ENCODE assay signal across 27 cellular contexts in the genomic region with DNA sequence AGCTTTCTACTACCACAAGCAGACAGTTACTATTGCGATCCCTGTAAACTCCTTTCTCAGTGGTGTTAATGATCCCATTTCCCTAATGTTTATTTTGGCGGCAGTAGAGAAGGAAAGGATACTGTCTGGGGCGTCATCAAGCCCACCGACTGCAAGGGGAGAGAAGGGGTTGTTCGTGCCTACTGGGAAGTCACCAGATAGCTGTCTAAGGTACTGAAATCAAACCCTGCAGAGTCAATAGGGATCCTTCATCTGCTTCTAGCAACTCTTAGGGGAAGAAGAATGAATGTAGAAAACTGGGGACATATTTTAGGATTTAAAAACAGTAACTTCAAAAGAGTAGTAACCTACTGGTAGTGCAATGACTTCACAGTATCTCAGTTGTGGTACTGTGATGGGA.
DNase-seq lines count a peak whose midpoint lies in the region; ATAC-seq, FAIRE-seq and TF ChIP-seq lines count a peak whose summit lies in the region.
"Had no signal": no experiment of that assay in that cellular context is flagged by ENCODE, and none has a peak within 500 bp of the region (broad histone marks: within the 10 kb centered on the region; RNA-seq: fewer than 3 reads in every experiment).

No MANE protein-coding gene starts in this region.

- H3K9me3 Mint-ChIP-seq in astrocyte (ENCODE audit: unreplicated experiment): no peaks in the 10 kb centered on the region
- H3K9me3 Mint-ChIP-seq: activated naive CD4-positive, alpha-beta T cell treated with anti-CD3 and anti-CD28 coated beads for 36 hours; naive thymus-derived CD8-positive, alpha-beta T cell; stimulated activated memory B cell treated with anti-CD40 and anti-IgM and Interleukin-4, amounts not matched to agents 10 μg/mL and 1 μg/mL and 100 μg/mL, for 72 hours; T-helper 1 cell treated with Interleukin-12 subunit alpha and Interleukin-12 subunit beta and Interleukin-4 antibody, amounts not matched to agents 30 μg/mL and 1 μg/mL, for 36 hours had no signal

- no peaks in the 10 kb centered on the region for H3K4me1 ChIP-seq in DND-41 (ENCODE audit: insufficient read depth, low read length)
- peaks cover 1 to 8% of the 10 kb centered on the region in 2 experiments; a peak in 3 of 4 replicates for H3K4me1 ChIP-seq in HCT116 (ENCODE audit: control insufficient read depth in 1 of 2, insufficient read depth in 2 of 2, low read length in 2 of 2)
- H3K4me1 ChIP-seq in astrocyte (ENCODE audit: insufficient read depth, low read length): no peaks in the 10 kb centered on the region
- H3K4me1 ChIP-seq: Peyer's patch, SJSA1, testis had no signal

- no peak overlapping the region for H3K4me3 ChIP-seq in DND-41 (ENCODE audit: low read depth in 1 of 2, low read length in 2 of 2)
- no peak overlapping the region for H3K4me3 ChIP-seq in HCT116 (replicated peaks in 1 of 2; ENCODE audit: low read depth in 1 of 2, low read length in 2 of 2)
- H3K4me3 ChIP-seq in astrocyte (ENCODE audit: insufficient read depth, low read depth, low read length): no peak overlapping the region
- H3K4me3 ChIP-seq: Peyer's patch, SJSA1, spleen, testis had no signal

- H3K79me2 ChIP-seq in DND-41 (ENCODE audit: insufficient read depth, low read length) (no peaks in the 10 kb centered on the region), HCT116 (ENCODE audit: insufficient read depth, low read length) (no peaks in the 10 kb centered on the region), astrocyte (ENCODE audit: insufficient read depth, low read length) (no peaks in the 10 kb centered on the region)

- CTCF ChIA-PET in HCT116 (lab: Charles Lee): no interaction called here

- H3K27ac ChIP-seq in DND-41 (ENCODE audit: low read length) (no peak overlapping the region), HCT116 (ENCODE audit: low read depth, low read length) (no peak overlapping the region), astrocyte (ENCODE audit: low read depth, low read length) (no peak overlapping the region)
- H3K27ac ChIP-seq: Peyer's patch, SJSA1, spleen, testis had no signal

- ATAC-seq in DND-41 (ENCODE audit: insufficient read depth, low read depth) (0 out of 3 replicates have a peak, but pooled peaks have one; percentile 35), HCT116 (no peak), GM19324 (IDR thresholded peaks at IDR 0.05; ENCODE audit: low FRiP score, unreplicated experiment) (no peak)
- ATAC-seq: left colon; naive thymus-derived CD8-positive, alpha-beta T cell; stimulated activated memory B cell treated with anti-CD40 and anti-IgM and Interleukin-4, amounts not matched to agents 10 μg/mL and 1 μg/mL and 100 μg/mL, for 72 hours had no signal

- TF ChIP-seq RAD21 in HCT116 (IDR thresholded peaks at IDR 0.05; ENCODE audit: low read depth): no peak

- intact Hi-C loops in HCT116 (cut with micrococcal nuclease): no loop called here

- H3K9me3 ChIP-seq in DND-41 (ENCODE audit: insufficient read depth, low read length, severe bottlenecking) (no peaks in the 10 kb centered on the region), HCT116 (ENCODE audit: control insufficient read depth in 1 of 2, insufficient read depth in 1 of 2, low read depth in 1 of 2, low read length in 2 of 2) (no peaks in the 10 kb centered on the region), astrocyte (ENCODE audit: insufficient read depth, low read depth, low read length) (no peaks in the 10 kb centered on the region)
- H3K9me3 ChIP-seq: Peyer's patch, SJSA1, spleen, testis had no signal

- RAD21 ChIA-PET in HCT116 (lab: Charles Lee; ENCODE audit: low non-redundant PET in 1 of 2, low total read pairs in 2 of 2, uncharacterized antibody in 2 of 2, unreplicated experiment in 2 of 2): no interaction called here

- H3K27me3 ChIP-seq in DND-41 (ENCODE audit: insufficient read depth, low read length, poor library complexity): peaks cover 11% of the 10 kb centered on the region
- H3K27me3 ChIP-seq in HCT116 (ENCODE audit: insufficient read depth, low read length): peaks cover 3% of the 10 kb centered on the region; the same call in 1 of the 2 replicates
- peaks cover 16% of the 10 kb centered on the region for H3K27me3 ChIP-seq in astrocyte (ENCODE audit: insufficient read depth, low read length)
- H3K27me3 ChIP-seq: Peyer's patch, testis had no signal

- H4K20me1 ChIP-seq in DND-41 (ENCODE audit: insufficient read depth, low read length): no peaks in the 10 kb centered on the region
- no peaks in the 10 kb centered on the region for H4K20me1 ChIP-seq in HCT116 (ENCODE audit: insufficient read depth)
- no peaks in the 10 kb centered on the region for H4K20me1 ChIP-seq in astrocyte (ENCODE audit: insufficient read depth, low read length)

- H3K9ac ChIP-seq in DND-41 (ENCODE audit: low read depth, low read length) (no peak overlapping the region), HCT116 (ENCODE audit: low read length) (no peak overlapping the region), astrocyte (ENCODE audit: low read length) (no peak overlapping the region)

- BruUV-seq in HCT116 (replicated peaks; lab: Mats Ljungman, UMichigan): no TSS peak

- no peaks in the 10 kb centered on the region for H3K36me3 ChIP-seq in DND-41 (ENCODE audit: insufficient read depth, low read length)
- no peaks in the 10 kb centered on the region for H3K36me3 ChIP-seq in HCT116 (ENCODE audit: control insufficient read depth in 1 of 2, insufficient read depth in 2 of 2, low read length in 2 of 2)
- no peaks in the 10 kb centered on the region for H3K36me3 ChIP-seq in astrocyte (ENCODE audit: insufficient read depth, low read length)
- H3K36me3 ChIP-seq: Peyer's patch, SJSA1, spleen had no signal

- no peaks in the 10 kb centered on the region for H3K9me2 ChIP-seq in HCT116 (ENCODE audit: insufficient read depth)

- TF ChIP-seq CTCF in DND-41 (IDR thresholded peaks at IDR 0.05; ENCODE audit: borderline replicate concordance, extremely low read depth, low read length, poor library complexity, severe bottlenecking) (no peak), HCT116 (IDR thresholded peaks at IDR 0.05 in 2 of 3, conservative IDR thresholded peaks at IDR 0.05 in 1 of 3; ENCODE audit: borderline replicate concordance in 1 of 3, insufficient read depth in 1 of 3, low read depth in 2 of 3, low read length in 2 of 3) (no peak), astrocyte (IDR thresholded peaks at IDR 0.05; ENCODE audit: insufficient read depth, low read depth, low read length) (no peak)

- no peak overlapping the region for H3K4me3 Mint-ChIP-seq in astrocyte (ENCODE audit: unreplicated experiment)
- H3K4me3 Mint-ChIP-seq: activated naive CD4-positive, alpha-beta T cell treated with anti-CD3 and anti-CD28 coated beads for 36 hours; naive thymus-derived CD8-positive, alpha-beta T cell; stimulated activated memory B cell treated with anti-CD40 and anti-IgM and Interleukin-4, amounts not matched to agents 10 μg/mL and 1 μg/mL and 100 μg/mL, for 72 hours; T-helper 1 cell treated with Interleukin-12 subunit alpha and Interleukin-12 subunit beta and Interleukin-4 antibody, amounts not matched to agents 30 μg/mL and 1 μg/mL, for 36 hours had no signal

- peaks cover 4% of the 10 kb centered on the region for H3K4me1 Mint-ChIP-seq in astrocyte (ENCODE audit: low read depth, unreplicated experiment)
- H3K4me1 Mint-ChIP-seq: naive thymus-derived CD8-positive, alpha-beta T cell; stimulated activated memory B cell treated with anti-CD40 and anti-IgM and Interleukin-4, amounts not matched to agents 10 μg/mL and 1 μg/mL and 100 μg/mL, for 72 hours had no signal

- H3K27ac Mint-ChIP-seq in astrocyte (ENCODE audit: unreplicated experiment): no peak overlapping the region
- H3K27ac Mint-ChIP-seq: activated naive CD4-positive, alpha-beta T cell treated with anti-CD3 and anti-CD28 coated beads for 36 hours; stimulated activated memory B cell treated with anti-CD40 and anti-IgM and Interleukin-4, amounts not matched to agents 10 μg/mL and 1 μg/mL and 100 μg/mL, for 72 hours; T-helper 1 cell treated with Interleukin-12 subunit alpha and Interleukin-12 subunit beta and Interleukin-4 antibody, amounts not matched to agents 30 μg/mL and 1 μg/mL, for 36 hours had no signal

- POLR2A ChIA-PET in HCT116 (lab: Charles Lee): no interaction called here

- H2AFZ ChIP-seq in DND-41 (ENCODE audit: low read depth, low read length) (no peak overlapping the region), HCT116 (ENCODE audit: low read depth, low read length, poor library complexity, severe bottlenecking) (no peak overlapping the region), astrocyte (ENCODE audit: low read depth, low read length) (no peak overlapping the region)

- no peak for TF ChIP-seq POLR2A in HCT116 (IDR thresholded peaks at IDR 0.05; ENCODE audit: borderline replicate concordance, extremely low read depth, insufficient read depth, insufficient read length)

- no peak overlapping the region for H3K4me2 ChIP-seq in DND-41 (ENCODE audit: insufficient read depth, low read length)
- H3K4me2 ChIP-seq in HCT116 (ENCODE audit: low read length): no peak overlapping the region
- H3K4me2 ChIP-seq in astrocyte (ENCODE audit: low read length): no peak overlapping the region

- peaks cover 35% of the 10 kb centered on the region for H3K27me3 Mint-ChIP-seq in astrocyte (ENCODE audit: low read depth, unreplicated experiment)

- H3K36me3 Mint-ChIP-seq in astrocyte (ENCODE audit: low read depth, unreplicated experiment): no peaks in the 10 kb centered on the region
- H3K36me3 Mint-ChIP-seq: stimulated activated memory B cell treated with anti-CD40 and anti-IgM and Interleukin-4, amounts not matched to agents 10 μg/mL and 1 μg/mL and 100 μg/mL, for 72 hours had no signal

- no peak for FAIRE-seq in astrocyte (lab: Jason Lieb, UNC)
- FAIRE-seq: urothelium cell line had no signal

- no peak for DNase-seq in DND-41
- DNase-seq in HCT116 (ENCODE audit: low read depth, low spot score): no peak
- peak; percentile 10 for DNase-seq in astrocyte (ENCODE audit: low read depth)
- DNase-seq in islet precursor cell: peak; percentile 50
- no peak for DNase-seq in activated CD4-positive, alpha-beta T cell treated with anti-CD3 and anti-CD28 coated beads, Interleukin-2, amount 50 U/mL, for 1 hour
- no peak for DNase-seq in hepatic stellate cell (ENCODE audit: low spot score)
- DNase-seq: activated CD4-positive, alpha-beta T cell treated with anti-CD3 and anti-CD28 coated beads for 48 hours; activated naive CD4-positive, alpha-beta T cell treated with anti-CD3 and anti-CD28 coated beads for 36 hours; amygdala; C1 segment of cervical spinal cord; caudate nucleus; EL; glutamatergic neuron; HCEC 1CT; left colon; naive thymus-derived CD8-positive, alpha-beta T cell; NCI-H146; NCI-H510A; Peyer's patch; spleen; stimulated activated CD4-positive, alpha-beta T cell treated with anti-CD3 and anti-CD28 coated beads, Interleukin-2, amount 100 ng/mL, for 48 hours; testis had no signal

TF ChIP-seq in HCT116, 20 proteins besides CTCF, POLR2A, EP300 and RAD21 (continues in another document):
- TF ChIP-seq EZH2phosphoT487 (IDR thresholded peaks at IDR 0.05; ENCODE audit: borderline replicate concordance): no peak

Comparison
In these comparisons a context has a peak if more than half of its experiments do, and no peak if none do; other contexts are left out.
1. DNase-seq: peak in astrocyte (single experiment) and islet precursor cell (single experiment); none in DND-41 (single experiment), HCT116 (single experiment), activated CD4-positive, alpha-beta T cell treated with anti-CD3 and anti-CD28 coated beads, Interleukin-2, amount 50 U/mL, for 1 hour (single experiment) and hepatic stellate cell (single experiment).